Comparison of ENCODE assay signal across 9 cellular contexts in the genomic region with DNA sequence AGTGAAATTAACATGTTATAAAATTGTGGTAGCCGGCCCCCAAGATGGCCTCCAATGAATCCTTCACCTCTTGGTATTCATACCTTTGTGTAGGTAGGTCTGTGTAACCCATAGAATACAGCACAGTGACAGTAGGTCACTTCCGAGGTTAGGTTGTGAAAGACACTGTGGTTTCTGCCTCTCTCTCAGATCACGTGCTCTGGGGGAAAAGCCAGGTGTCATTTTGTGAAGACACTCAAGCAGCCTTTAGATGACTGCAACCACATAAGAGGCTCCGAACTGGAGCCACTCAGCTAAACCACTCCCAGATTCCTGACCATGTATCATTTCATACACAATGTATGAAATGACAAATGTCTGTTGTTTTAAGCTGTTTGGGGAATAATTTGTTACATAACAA. TPM values are rescaled to one million over a fixed set of nuclear protein-coding genes. Genes with fewer than 3 reads are reported as not detected.
DNase-seq lines count a peak whose midpoint lies in the region; ATAC-seq and TF ChIP-seq lines count a peak whose summit lies in the region.
"Had no signal": no experiment of that assay in that cellular context is flagged by ENCODE, and none has a peak within 500 bp of the region (broad histone marks: within the 10 kb centered on the region; RNA-seq: fewer than 3 reads in every experiment).

No MANE protein-coding gene starts in this region.

- peaks cover 23% of the 10 kb centered on the region for H3K4me1 Mint-ChIP-seq in memory B cell

- intact Hi-C loops in posterior cingulate gyrus (cut with DNase I), result no loop called here

- DNase-seq in activated CD8-positive, alpha-beta memory T cell treated with anti-CD3 and anti-CD28 coated beads for 1 hour (ENCODE audit: extremely low read depth in 1 of 2, low read depth in 1 of 2), result peak; percentile 25 to 27
- DNase-seq in activated CD8-positive, alpha-beta memory T cell treated with anti-CD3 and anti-CD28 coated beads for 24 hours, result no peak
- peak; percentile 47 for DNase-seq in activated CD4-positive, alpha-beta T cell treated with anti-CD3 and anti-CD28 coated beads for 1 hour
- peak; percentile 35 to 58 for DNase-seq in memory B cell (ENCODE audit: low spot score in 2 of 2)
- no peak for DNase-seq in superior temporal gyrus (ENCODE audit: extremely low spot score)
- no peak for DNase-seq in posterior cingulate gyrus

- peaks cover 5% of the 10 kb centered on the region for H3K36me3 Mint-ChIP-seq in memory B cell

- no peaks in the 10 kb centered on the region for H3K27me3 Mint-ChIP-seq in memory B cell

- H3K27ac Mint-ChIP-seq in memory B cell, result peak overlapping the region; percentile 81
- H3K27ac Mint-ChIP-seq: T-helper 1 cell treated with Interleukin-12 subunit alpha and Interleukin-12 subunit beta and Interleukin-4 antibody, amounts not matched to agents 30 μg/mL and 1 μg/mL, for 36 hours had no signal

- no peaks in the 10 kb centered on the region for H3K27me3 ChIP-seq in gastroesophageal sphincter

- no peak overlapping the region for H3K4me3 Mint-ChIP-seq in memory B cell
- H3K4me3 Mint-ChIP-seq: T-helper 1 cell treated with Interleukin-12 subunit alpha and Interleukin-12 subunit beta and Interleukin-4 antibody, amounts not matched to agents 30 μg/mL and 1 μg/mL, for 36 hours had no signal

- ATAC-seq in HG03432 (IDR thresholded peaks at IDR 0.05; ENCODE audit: unreplicated experiment) (peak; percentile 97), memory B cell (ENCODE audit: low read depth) (peak; percentile 99), gastroesophageal sphincter (no peak)

- 74 to 78% methylated on average over 4 of the region's 4 CpGs for WGBS in gastroesophageal sphincter (ENCODE audit: low coverage in 1 of 2), 2 donors

- no peak for TF ChIP-seq POLR2A in gastroesophageal sphincter (IDR thresholded peaks at IDR 0.05)

- no peaks in the 10 kb centered on the region for H3K36me3 ChIP-seq in gastroesophageal sphincter

- no peak for TF ChIP-seq EP300 in gastroesophageal sphincter (IDR thresholded peaks at IDR 0.05)

- peaks cover 0 to 13% (median 0%) of the 10 kb centered on the region in 3 donors for H3K4me1 ChIP-seq in gastroesophageal sphincter

- no peak overlapping the region for H3K4me3 ChIP-seq in gastroesophageal sphincter

- no peaks in the 10 kb centered on the region for H3K9me3 ChIP-seq in gastroesophageal sphincter

- no peaks in the 10 kb centered on the region for H3K9me3 Mint-ChIP-seq in memory B cell
- H3K9me3 Mint-ChIP-seq: T-helper 1 cell treated with Interleukin-12 subunit alpha and Interleukin-12 subunit beta and Interleukin-4 antibody, amounts not matched to agents 30 μg/mL and 1 μg/mL, for 36 hours had no signal

- no peak for TF ChIP-seq CTCF in gastroesophageal sphincter (IDR thresholded peaks at IDR 0.05)

- no peak overlapping the region for H3K27ac ChIP-seq in gastroesophageal sphincter

RNA-seq across cellular contexts. Expression of a gene that starts 9.8 kb away (rescaled TPM):
- total RNA-seq in gastroesophageal sphincter, result 10 to 100 TPM; 17.3 to 30.2 (median 23.5) TPM

Comparison
In these comparisons a context has a peak if more than half of its experiments do, and no peak if none do; other contexts are left out.
1. DNase-seq: peak in activated CD8-positive, alpha-beta memory T cell treated with anti-CD3 and anti-CD28 coated beads for 1 hour (2 of 2), activated CD4-positive, alpha-beta T cell treated with anti-CD3 and anti-CD28 coated beads for 1 hour (single experiment) and memory B cell (2 of 2); none in activated CD8-positive, alpha-beta memory T cell treated with anti-CD3 and anti-CD28 coated beads for 24 hours (single experiment), superior temporal gyrus (single experiment) and posterior cingulate gyrus (0 of 10).